ENCODE assay signal across 2 cellular contexts in genomic region chr19:16339361-16339725, GRCh38.
TF ChIP-seq lines count a peak whose summit lies in the region.

No MANE protein-coding gene starts in this region.

TF ChIP-seq in K562, 482 proteins besides CTCF, POLR2A, EP300 and RAD21:
- TF ChIP-seq ZKSCAN1 (IDR thresholded peaks at IDR 0.05; ENCODE audit: low read depth, low read length) (peak; percentile 74), ZNF121 (CRISPR knock-in tag; conservative IDR thresholded peaks at IDR 0.05) (peak; percentile 33; the same call in 1 of the 2 replicates), RBM25 (IDR thresholded peaks at IDR 0.05; ENCODE audit: low read depth, low read length, severe bottlenecking) (peak; percentile 9), BMI1 (IDR thresholded peaks at IDR 0.05; ENCODE audit: low read length) (no peak), KAT7 (CRISPR knock-in tag; IDR thresholded peaks at IDR 0.05; ENCODE audit: borderline replicate concordance) (no peak), CC2D1A (IDR thresholded peaks at IDR 0.05) (no peak)

TF ChIP-seq in HepG2, 621 proteins besides CTCF, POLR2A, EP300 and RAD21:
- TF ChIP-seq, protein P1, sequence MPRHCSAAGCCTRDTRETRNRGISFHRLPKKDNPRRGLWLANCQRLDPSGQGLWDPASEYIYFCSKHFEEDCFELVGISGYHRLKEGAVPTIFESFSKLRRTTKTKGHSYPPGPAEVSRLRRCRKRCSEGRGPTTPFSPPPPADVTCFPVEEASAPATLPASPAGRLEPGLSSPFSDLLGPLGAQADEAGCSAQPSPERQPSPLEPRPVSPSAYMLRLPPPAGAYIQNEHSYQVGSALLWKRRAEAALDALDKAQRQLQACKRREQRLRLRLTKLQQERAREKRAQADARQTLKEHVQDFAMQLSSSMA (CRISPR knock-in tag; IDR thresholded peaks at IDR 0.05) = no peak
- TF ChIP-seq BCLAF1 (IDR thresholded peaks at IDR 0.05) = no peak
- no peak for TF ChIP-seq REL (CRISPR knock-in tag; conservative IDR thresholded peaks at IDR 0.05)
- TF ChIP-seq ZNF780A (CRISPR knock-in tag; IDR thresholded peaks at IDR 0.05) = no peak
- TF ChIP-seq IRF2 (CRISPR knock-in tag; IDR thresholded peaks at IDR 0.05) = no peak
- TF ChIP-seq GLI4 (CRISPR knock-in tag; IDR thresholded peaks at IDR 0.05; ENCODE audit: borderline replicate concordance) = no peak
- no peak for TF ChIP-seq CBX1 (IDR thresholded peaks at IDR 0.05; ENCODE audit: low read depth)
- no peak for TF ChIP-seq POLR2AphosphoS5 (IDR thresholded peaks at IDR 0.05; ENCODE audit: low read depth, low read length)
- no peak for TF ChIP-seq KDM3A (CRISPR knock-in tag; IDR thresholded peaks at IDR 0.05; ENCODE audit: low read depth)
- TF ChIP-seq KIAA2018 (CRISPR knock-in tag; IDR thresholded peaks at IDR 0.05; ENCODE audit: borderline replicate concordance) = no peak
